Comparison of ENCODE assay signal across 8 cellular contexts in the genomic region with DNA sequence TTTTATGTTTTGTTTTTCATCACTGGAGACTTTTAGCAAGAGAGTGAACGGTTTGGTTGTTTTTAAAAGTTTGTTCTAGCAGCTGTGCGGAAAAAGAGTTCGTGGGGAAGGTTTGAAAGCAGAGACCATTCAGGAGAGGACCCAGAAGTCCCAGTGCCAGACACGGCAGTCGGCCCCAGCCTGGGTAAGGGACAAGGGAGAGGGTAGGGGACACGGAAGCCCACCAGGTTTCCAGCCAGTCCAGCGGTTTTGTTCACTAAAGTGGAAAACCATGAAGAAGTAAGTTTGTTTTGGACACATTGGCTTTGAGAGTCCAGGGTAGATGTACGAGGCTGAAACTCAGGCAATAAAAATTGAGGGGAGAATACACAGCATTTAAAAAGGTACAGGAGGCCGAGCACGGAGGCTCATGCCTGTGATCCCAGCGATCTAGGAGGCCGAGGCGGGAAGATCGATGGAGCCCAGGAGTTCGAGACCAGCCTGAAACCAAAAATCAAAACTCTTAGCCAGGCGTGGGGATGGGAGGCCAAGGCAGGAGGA. TPM values are rescaled to one million over a fixed set of nuclear protein-coding genes. Genes with fewer than 3 reads are reported as not detected.
A peak's percentile ranks its signal among the peaks of the same experiment; 100 is the strongest.
DNase-seq lines count a peak whose midpoint lies in the region; ATAC-seq, FAIRE-seq and TF ChIP-seq lines count a peak whose summit lies in the region.

No MANE protein-coding gene starts in this region.

- H3K4me1 ChIP-seq in cardiac muscle cell (ENCODE audit: low read depth) (no peaks in the 10 kb centered on the region), K562 (replicated peaks in 1 of 2; ENCODE audit: control insufficient read depth in 2 of 2, insufficient read depth in 2 of 2, low read length in 2 of 2) (peaks cover 7 to 17% of the 10 kb centered on the region in 2 experiments; a peak in 4 of 5 replicates), upper lobe of left lung (peaks cover 12 to 30% (median 19%) of the 10 kb centered on the region in 4 donors)

- ATAC-seq in Right ventricle myocardium superior (ENCODE audit: poor library complexity) (no peak), K562 (no peak), memory B cell (ENCODE audit: low read depth) (peak; percentile 1), upper lobe of left lung (ENCODE audit: low FRiP score in 2 of 2) (no peak)

- H3K27me3 Mint-ChIP-seq in memory B cell = no peaks in the 10 kb centered on the region

- H3K27me3 ChIP-seq in cardiac muscle cell (no peaks in the 10 kb centered on the region), K562 (ENCODE audit: control insufficient read depth in 2 of 2, insufficient read depth in 2 of 2, low read length in 2 of 2) (peaks cover 0 to 5% of the 10 kb centered on the region in 2 experiments; a peak in 1 of 5 replicates), upper lobe of left lung (no peaks in the 10 kb centered on the region)

- H3K4me1 Mint-ChIP-seq in memory B cell = peaks cover 40% of the 10 kb centered on the region

- in situ Hi-C loops in K562 (cut with MboI) = no loop called here

- peak overlapping the region in 1 of 2 experiments; percentile 85; a peak in 2 of 4 replicates for H3K9ac ChIP-seq in K562 (ENCODE audit: insufficient read depth in 1 of 2, low read depth in 2 of 2, low read length in 2 of 2)

- H3K36me3 Mint-ChIP-seq in memory B cell = peaks cover 5% of the 10 kb centered on the region

- TF ChIP-seq POLR2A in K562 (conservative IDR thresholded peaks at IDR 0.05) (no peak), upper lobe of left lung (IDR thresholded peaks at IDR 0.05) (no peak)

- peak overlapping the region; percentile 99 for H3K27ac Mint-ChIP-seq in memory B cell

- H3K9me3 Mint-ChIP-seq in memory B cell = no peaks in the 10 kb centered on the region

- H3K36me3 ChIP-seq in cardiac muscle cell (no peaks in the 10 kb centered on the region), K562 (ENCODE audit: control insufficient read depth, insufficient read depth, low read length) (no peaks in the 10 kb centered on the region), upper lobe of left lung (peaks cover 0 to 13% (median 3%) of the 10 kb centered on the region in 4 donors)

- no TSS peak for BruUV-seq in K562 (replicated peaks; lab: Mats Ljungman, UMichigan)

- peak overlapping the region; percentile 87 for H3K4me3 Mint-ChIP-seq in memory B cell

- FAIRE-seq in K562 (lab: Jason Lieb, UNC) = no peak

- H2AFZ ChIP-seq in K562 (ENCODE audit: low read depth, low read length) = peak overlapping the region; percentile 97

- H3K79me2 ChIP-seq in K562 (ENCODE audit: control insufficient read depth, insufficient read depth, low read length) = no peaks in the 10 kb centered on the region

- no peaks in the 10 kb centered on the region for H3K9me3 ChIP-seq in cardiac muscle cell (ENCODE audit: low read depth)
- no peaks in the 10 kb centered on the region for H3K9me3 ChIP-seq in K562 (replicated peaks; ENCODE audit: control insufficient read depth, insufficient read depth, low read depth, low read length)
- no peaks in the 10 kb centered on the region for H3K9me3 ChIP-seq in upper lobe of left lung

- WGBS in K562 (ENCODE audit: insufficient coverage, low coverage, missing lambda C conversion rate) = 55% methylated on average over 16 of the region's 16 CpGs
- WGBS in upper lobe of left lung, 2 donors = 76 to 77% methylated on average over 16 of the region's 16 CpGs

- POLR2A ChIA-PET in K562 (lab: Yijun Ruan, JAX) = no interaction called here

- DNase-seq in cardiac muscle cell (ENCODE audit: low read depth in 1 of 2, low spot score in 1 of 2) (no peak), Right ventricle myocardium superior (no peak), K562 (ENCODE audit: extremely low read depth in 1 of 4, low spot score in 3 of 4) (no peak), memory B cell (ENCODE audit: low spot score in 2 of 2) (no peak), upper lobe of left lung (no peak), GOT3 (lab: John Stamatoyannopoulos, UW) (no peak), DMS153 treated with DMSO at 0.1 percent for 48 hours (lab: John Stamatoyannopoulos, UW; ENCODE audit: unreplicated experiment) (no peak), iPS-NIHi7 (ENCODE audit: extremely low spot score) (no peak)

- TF ChIP-seq CTCF in cardiac muscle cell (IDR thresholded peaks at IDR 0.05; ENCODE audit: low read depth, low read length) (no peak), K562 (IDR thresholded peaks at IDR 0.05 in 2 of 3, conservative IDR thresholded peaks at IDR 0.05 in 1 of 3; ENCODE audit: insufficient read depth in 2 of 3, low read depth in 1 of 3, low read length in 3 of 3) (no peak), upper lobe of left lung (IDR thresholded peaks at IDR 0.05) (no peak)

- H3K27ac ChIP-seq in cardiac muscle cell = peak overlapping the region; percentile 29
- H3K27ac ChIP-seq in K562 (ENCODE audit: extremely low read depth, low read depth, low read length) = no peak overlapping the region
- peak overlapping the region in 3 of 4 donors; percentile 28 to 83 (median 65) for H3K27ac ChIP-seq in upper lobe of left lung

- no peaks in the 10 kb centered on the region for H3K9me1 ChIP-seq in K562 (ENCODE audit: control insufficient read depth, insufficient read depth, low read length)

- intact Hi-C loops in Right ventricle myocardium superior (cut with DNase I) = no loop called here
- intact Hi-C loops in K562 (cut with micrococcal nuclease) = no loop called here

- CTCF ChIA-PET in K562 (lab: Yijun Ruan, JAX; ENCODE audit: low intra/inter-chr PET ratio) = interaction anchor here (0.6 to 1.1 kb wide), 2 partner anchors 16 to 291 kb away, joined by 3 read pairs; no protein-coding TSS in a partner anchor

- no peaks in the 10 kb centered on the region for H4K20me1 ChIP-seq in K562 (replicated peaks; ENCODE audit: control insufficient read depth, insufficient read depth, low read length)

- no peak for TF ChIP-seq RAD21 in K562 (CRISPR knock-in tag; conservative IDR thresholded peaks at IDR 0.05 in 1 of 2, IDR thresholded peaks at IDR 0.05 in 1 of 2)

- TF ChIP-seq EP300 in K562 (IDR thresholded peaks at IDR 0.05; ENCODE audit: low read length) (no peak), upper lobe of left lung (IDR thresholded peaks at IDR 0.05) (no peak)

- no peak overlapping the region for H3K4me3 ChIP-seq in cardiac muscle cell
- peak overlapping the region; percentile 25; the same call in 1 of the 2 replicates for H3K4me3 ChIP-seq in K562
- H3K4me3 ChIP-seq in upper lobe of left lung = peak overlapping the region in 3 of 4 donors; percentile 63 to 86 (median 76)

- H3K4me2 ChIP-seq in K562 (ENCODE audit: insufficient read depth, low read length) = peak overlapping the region; percentile 79

RNA-seq across cellular contexts. Expression of a gene that starts 36.4 kb away (rescaled TPM):
- 2.1 and 2.4 TPM in 2 replicates for total RNA-seq in cardiac muscle cell
- polyA plus RNA-seq in cardiac muscle cell = 1.8 and 2.0 TPM in 2 replicates
- total RNA-seq in Right ventricle myocardium superior = 19.6 TPM
- 1.3 and 1.9 TPM in 2 replicates for total RNA-seq in K562 (2011; cell fraction: chromatin; rRNA removed; ENCODE audit: low replicate concordance)
- 1.1 and 1.3 TPM in 2 replicates for total RNA-seq in K562 (2011; cell fraction: nucleolus; rRNA removed)
- 1.8 and 2.8 TPM in 2 replicates for total RNA-seq in K562 (2011; cell fraction: nucleoplasm; rRNA removed)
- 6.4 and 9.8 TPM in 2 replicates for total RNA-seq in K562 (2014; rRNA removed)
- 5.6 and 5.9 TPM in 2 replicates for total RNA-seq in K562 (2014; rRNA removed; fragmentation: Illumina TruSeq; extraction: Trizol)
- 4.6 and 4.9 TPM in 2 replicates for total RNA-seq in K562 (2015; rRNA removed; fragmentation: Illumina TruSeq; extraction: Trizol)
- 8.8 and 10.0 TPM in 2 replicates for total RNA-seq in K562 (2021)
- 0.95 and 1.8 TPM in 2 replicates for polyA plus RNA-seq in K562 (2011; rRNA removed)
- polyA plus RNA-seq in K562 (2011; cell fraction: cytosol; rRNA removed) = 1.1 and 2.8 TPM in 2 replicates
- 0.52 and 1.4 TPM in 2 replicates for polyA plus RNA-seq in K562 (2011; cell fraction: nucleus; rRNA removed)
- 5.3 and 7.7 TPM in 2 replicates for polyA plus RNA-seq in K562 (2012)
- 4.6 and 6.8 TPM in 2 replicates for polyA plus RNA-seq in K562 (2014; fragmentation: Illumina TruSeq; extraction: Trizol)
- 1 to 10 TPM in 1 of 2 experiments, under 1 TPM in 1; 0.92 to 1.1 TPM for polyA plus RNA-seq in K562 (2014; fragmentation: Nextera tagmentation; extraction: Ambion mirVana)
- 5.0 and 7.2 TPM in 2 replicates for polyA plus RNA-seq in K562 (2014; rRNA removed)
- 0.54 and 1.3 TPM in 2 replicates for polyA minus RNA-seq in K562 (2011; rRNA and poly(A)+ RNA removed)
- 1.5 and 1.9 TPM in 2 replicates for polyA minus RNA-seq in K562 (2011; cell fraction: cytosol; rRNA and poly(A)+ RNA removed)
- 0.27 and 0.33 TPM in 2 replicates for polyA minus RNA-seq in K562 (2011; cell fraction: nucleus; rRNA and poly(A)+ RNA removed)
- total RNA-seq in upper lobe of left lung = 10 to 100 TPM in 4 of 6 donors, 1 to 10 TPM in 2; 7.3 to 28.1 (median 12.1) TPM

RNA-seq across cellular contexts. Expression of a gene that starts 56.8 kb away (rescaled TPM):
- total RNA-seq in cardiac muscle cell = 24.0 and 39.0 TPM in 2 replicates
- 13.8 and 22.0 TPM in 2 replicates for polyA plus RNA-seq in cardiac muscle cell
- 4.6 TPM for total RNA-seq in Right ventricle myocardium superior
- total RNA-seq in K562 (2011; cell fraction: chromatin; rRNA removed; ENCODE audit: low replicate concordance) = 2.4 and 4.9 TPM in 2 replicates
- 3.2 and 5.9 TPM in 2 replicates for total RNA-seq in K562 (2011; cell fraction: nucleolus; rRNA removed)
- 1.5 and 3.0 TPM in 2 replicates for total RNA-seq in K562 (2011; cell fraction: nucleoplasm; rRNA removed)
- total RNA-seq in K562 (2014; rRNA removed) = 0.86 and 1.2 TPM in 2 replicates
- total RNA-seq in K562 (2014; rRNA removed; fragmentation: Illumina TruSeq; extraction: Trizol) = 0.25 and 0.93 TPM in 2 replicates
- 0.29 and 0.38 TPM in 2 replicates for total RNA-seq in K562 (2015; rRNA removed; fragmentation: Illumina TruSeq; extraction: Trizol)
- total RNA-seq in K562 (2021) = 1.7 and 2.3 TPM in 2 replicates
- 0.45 and 0.52 TPM in 2 replicates for polyA plus RNA-seq in K562 (2011; rRNA removed)
- 0.40 and 1.8 TPM in 2 replicates for polyA plus RNA-seq in K562 (2011; cell fraction: cytosol; rRNA removed)
- polyA plus RNA-seq in K562 (2011; cell fraction: nucleus; rRNA removed) = 0.77 and 1.1 TPM in 2 replicates
- 1.1 and 2.7 TPM in 2 replicates for polyA plus RNA-seq in K562 (2012)
- polyA plus RNA-seq in K562 (2014; fragmentation: Illumina TruSeq; extraction: Trizol) = 0.39 and 0.76 TPM in 2 replicates
- polyA plus RNA-seq in K562 (2014; fragmentation: Nextera tagmentation; extraction: Ambion mirVana) = under 1 TPM; 0.18 to 0.20 TPM
- polyA plus RNA-seq in K562 (2014; rRNA removed) = 0.64 and 1.6 TPM in 2 replicates
- polyA minus RNA-seq in K562 (2011; rRNA and poly(A)+ RNA removed) = 0.35 TPM in 1 of 2 replicates, not detected in the other
- 0.86 TPM in 1 of 2 replicates, not detected in the other for polyA minus RNA-seq in K562 (2011; cell fraction: cytosol; rRNA and poly(A)+ RNA removed)
- 0.44 and 1.6 TPM in 2 replicates for polyA minus RNA-seq in K562 (2011; cell fraction: nucleus; rRNA and poly(A)+ RNA removed)
- total RNA-seq in upper lobe of left lung = 10 to 100 TPM; 33.6 to 93.2 (median 54.3) TPM
